ENCODE assay signal across 18 cellular contexts in genomic region chr17:19566176-19566575, GRCh38.
"Had no signal": no experiment of that assay in that cellular context is flagged by ENCODE, and none has a peak within 500 bp of the region (broad histone marks: within the 10 kb centered on the region; RNA-seq: fewer than 3 reads in every experiment).

No MANE protein-coding gene starts in this region.

- ATAC-seq: naive thymus-derived CD8-positive, alpha-beta T cell; natural killer cell; natural killer cell treated with Interleukin-12 subunit alpha and Interleukin-12 subunit beta and Interleukin-15 and Interleukin-18, amount 100 ng/mL, for 72 hours; pancreas; psoas muscle; right cardiac atrium; right lobe of liver; sciatic nerve had no signal

- H3K9me3 ChIP-seq: neutrophil, ovary, pancreas, prostate gland, psoas muscle, right atrium auricular region, right lobe of liver, sigmoid colon, spleen had no signal

- H3K4me1 ChIP-seq: neural progenitor cell, pancreas, parathyroid adenoma, prostate gland, psoas muscle, right atrium auricular region had no signal

- H3K27ac ChIP-seq: neural progenitor cell, neutrophil, ovary, pancreas, parathyroid adenoma, prostate gland, psoas muscle, right atrium auricular region, right lobe of liver, sigmoid colon, skin epidermis, spleen had no signal

- H3K36me3 ChIP-seq: neural progenitor cell, neutrophil, ovary, pancreas, prostate gland, right atrium auricular region, sigmoid colon, spleen had no signal

- H3K4me3 ChIP-seq: neural progenitor cell, ovary, pancreas, prostate gland, psoas muscle, right atrium auricular region, right lobe of liver, sigmoid colon, skin epidermis, smooth muscle cell, spleen had no signal
